Comparison of ENCODE assay signal across 12 cellular contexts in the genomic region with DNA sequence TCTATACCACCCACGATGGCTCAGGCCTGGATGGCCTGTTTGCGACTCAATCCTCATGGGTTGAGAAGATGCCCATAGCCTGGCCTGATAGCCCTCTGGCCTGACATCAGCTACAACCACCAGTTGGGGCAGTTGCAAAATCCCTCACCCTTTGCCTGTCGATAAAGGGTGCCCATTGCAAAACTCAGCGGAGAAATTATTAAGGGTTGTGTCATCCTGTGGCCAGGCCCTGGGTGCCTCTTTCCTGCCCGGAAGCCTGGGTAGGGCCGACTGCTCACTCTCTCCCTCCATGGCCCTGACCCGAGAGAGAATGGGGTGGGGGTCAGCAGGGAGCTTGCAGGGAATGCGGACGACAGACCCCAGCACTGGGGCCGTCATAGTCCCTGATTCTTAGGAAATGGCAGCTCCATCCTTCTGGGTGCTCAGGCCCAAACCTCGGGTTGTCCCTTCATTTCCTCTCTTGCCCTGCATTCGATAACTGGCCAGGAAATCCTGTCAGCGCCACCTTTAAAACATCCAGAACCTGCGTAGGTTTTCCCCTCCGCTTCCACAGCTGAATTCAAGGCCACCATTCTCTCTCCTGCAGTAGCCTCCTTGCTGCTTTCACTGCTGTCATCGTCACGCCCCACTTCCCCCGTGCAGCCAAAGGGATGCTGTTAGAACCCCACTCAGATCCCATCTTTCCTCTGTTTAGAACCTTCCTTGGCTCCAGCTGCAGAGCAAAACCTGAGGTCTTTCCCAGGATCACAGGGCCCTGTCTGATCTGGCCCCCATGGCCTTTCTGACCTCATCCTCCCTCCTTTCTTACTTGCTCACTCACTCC. TPM values are rescaled to one million over a fixed set of nuclear protein-coding genes. Genes with fewer than 3 reads are reported as not detected.
A peak's percentile ranks its signal among the peaks of the same experiment; 100 is the strongest.
DNase-seq lines count a peak whose midpoint lies in the region; ATAC-seq and TF ChIP-seq lines count a peak whose summit lies in the region.
"Had no signal": no experiment of that assay in that cellular context is flagged by ENCODE, and none has a peak within 500 bp of the region (broad histone marks: within the 10 kb centered on the region; RNA-seq: fewer than 3 reads in every experiment).

No MANE protein-coding gene starts in this region.

- no peaks in the 10 kb centered on the region for H3K36me3 Mint-ChIP-seq in dendritic cell treated with granulocyte-macrophage colony-stimulating factor and Interleukin-4, amounts not matched to agents 40 ng/mL and 50 ng/mL, for 4 days (ENCODE audit: low read depth)
- H3K36me3 Mint-ChIP-seq in CD8-positive, alpha-beta T cell, result no peaks in the 10 kb centered on the region
- H3K36me3 Mint-ChIP-seq in activated T-helper 17 cell treated with anti-CD3 and anti-CD28 coated beads, Interleukin-2, amount 50 U/mL, for 72 hours (ENCODE audit: low read depth), result no peaks in the 10 kb centered on the region
- H3K36me3 Mint-ChIP-seq: activated naive CD4-positive, alpha-beta T cell treated with anti-CD3 and anti-CD28 coated beads, Interleukin-2, amount 50 U/mL, for 24 hours had no signal

- no peaks in the 10 kb centered on the region for H3K4me1 ChIP-seq in mucosa of descending colon (ENCODE audit: low read depth)
- H3K4me1 ChIP-seq in CD8-positive, alpha-beta T cell (ENCODE audit: insufficient read depth, low read length), result no peaks in the 10 kb centered on the region

- TF ChIP-seq CTCF in AG09309 (IDR thresholded peaks at IDR 0.05; ENCODE audit: control insufficient read depth, insufficient read depth, low read depth, low read length, missing control alignments) (no peak), mucosa of descending colon (IDR thresholded peaks at IDR 0.05) (no peak)
- no peak for TF ChIP-seq CTCF in CD8-positive, alpha-beta T cell (IDR thresholded peaks at IDR 0.05)

- DNase-seq in AG09309 (ENCODE audit: low read depth) (peak; percentile 55), MV-4-11 (lab: John Stamatoyannopoulos, UW) (peak; percentile 92), mucosa of descending colon (no peak), NCI-H2081 treated with DMSO at 0.1 percent for 48 hours (lab: John Stamatoyannopoulos, UW) (no peak)
- DNase-seq in CD8-positive, alpha-beta T cell, result no peak
- DNase-seq: NCI-H446; stimulated activated CD4-positive, alpha-beta T cell treated with anti-CD3 and anti-CD28 coated beads, Interleukin-4, amount 100 ng/mL, for 24 hours had no signal

- no peaks in the 10 kb centered on the region for H3K27me3 ChIP-seq in CD8-positive, alpha-beta T cell (ENCODE audit: insufficient read depth, low read length)

- no peak overlapping the region for H3K4me3 Mint-ChIP-seq in dendritic cell treated with granulocyte-macrophage colony-stimulating factor and Interleukin-4, amounts not matched to agents 40 ng/mL and 50 ng/mL, for 4 days
- no peak overlapping the region for H3K4me3 Mint-ChIP-seq in CD8-positive, alpha-beta T cell
- no peak overlapping the region for H3K4me3 Mint-ChIP-seq in activated T-helper 17 cell treated with anti-CD3 and anti-CD28 coated beads, Interleukin-2, amount 50 U/mL, for 72 hours
- H3K4me3 Mint-ChIP-seq: activated naive CD4-positive, alpha-beta T cell treated with anti-CD3 and anti-CD28 coated beads, Interleukin-2, amount 50 U/mL, for 24 hours; B cell had no signal

- POLR2A ChIA-PET in CD8-positive, alpha-beta T cell (lab: Charles Lee), result no interaction called here

- peaks cover 17% of the 10 kb centered on the region for H3K9me3 Mint-ChIP-seq in dendritic cell treated with granulocyte-macrophage colony-stimulating factor and Interleukin-4, amounts not matched to agents 40 ng/mL and 50 ng/mL, for 4 days
- no peaks in the 10 kb centered on the region for H3K9me3 Mint-ChIP-seq in CD8-positive, alpha-beta T cell
- H3K9me3 Mint-ChIP-seq in activated T-helper 17 cell treated with anti-CD3 and anti-CD28 coated beads, Interleukin-2, amount 50 U/mL, for 72 hours, result no peaks in the 10 kb centered on the region
- H3K9me3 Mint-ChIP-seq: activated naive CD4-positive, alpha-beta T cell treated with anti-CD3 and anti-CD28 coated beads, Interleukin-2, amount 50 U/mL, for 24 hours had no signal

- CTCF ChIA-PET in CD8-positive, alpha-beta T cell (lab: Charles Lee), result no interaction called here

- no peaks in the 10 kb centered on the region for H3K9me3 ChIP-seq in mucosa of descending colon
- H3K9me3 ChIP-seq in CD8-positive, alpha-beta T cell (ENCODE audit: low read length), result no peaks in the 10 kb centered on the region

- H3K4me3 ChIP-seq in AG09309 (ENCODE audit: control insufficient read depth, low read depth, low read length) (no peak overlapping the region), mucosa of descending colon (no peak overlapping the region)
- no peak overlapping the region for H3K4me3 ChIP-seq in CD8-positive, alpha-beta T cell (ENCODE audit: low read depth, low read length)

- peaks cover 1% of the 10 kb centered on the region for H3K27me3 Mint-ChIP-seq in dendritic cell treated with granulocyte-macrophage colony-stimulating factor and Interleukin-4, amounts not matched to agents 40 ng/mL and 50 ng/mL, for 4 days
- no peaks in the 10 kb centered on the region for H3K27me3 Mint-ChIP-seq in CD8-positive, alpha-beta T cell (ENCODE audit: low read depth)
- H3K27me3 Mint-ChIP-seq in activated T-helper 17 cell treated with anti-CD3 and anti-CD28 coated beads, Interleukin-2, amount 50 U/mL, for 72 hours, result peaks cover 3% of the 10 kb centered on the region
- H3K27me3 Mint-ChIP-seq: activated naive CD4-positive, alpha-beta T cell treated with anti-CD3 and anti-CD28 coated beads, Interleukin-2, amount 50 U/mL, for 24 hours had no signal

- ATAC-seq in mucosa of descending colon (peak; percentile 27), HG02981 (IDR thresholded peaks at IDR 0.05; ENCODE audit: unreplicated experiment) (no peak)
- ATAC-seq in CD8-positive, alpha-beta T cell, result no peak
- no peak for ATAC-seq in activated T-helper 17 cell treated with anti-CD3 and anti-CD28 coated beads, Interleukin-2, amount 50 U/mL, for 72 hours (replicated peaks)

- H3K36me3 ChIP-seq in mucosa of descending colon (ENCODE audit: low read depth), result no peaks in the 10 kb centered on the region
- no peaks in the 10 kb centered on the region for H3K36me3 ChIP-seq in CD8-positive, alpha-beta T cell (ENCODE audit: insufficient read depth, low read length)

- H3K27ac Mint-ChIP-seq in dendritic cell treated with granulocyte-macrophage colony-stimulating factor and Interleukin-4, amounts not matched to agents 40 ng/mL and 50 ng/mL, for 4 days, result peak overlapping the region; percentile 14
- H3K27ac Mint-ChIP-seq in CD8-positive, alpha-beta T cell, result no peak overlapping the region
- H3K27ac Mint-ChIP-seq in activated T-helper 17 cell treated with anti-CD3 and anti-CD28 coated beads, Interleukin-2, amount 50 U/mL, for 72 hours, result no peak overlapping the region
- H3K27ac Mint-ChIP-seq: activated naive CD4-positive, alpha-beta T cell treated with anti-CD3 and anti-CD28 coated beads, Interleukin-2, amount 50 U/mL, for 24 hours; B cell had no signal

- H3K4me1 Mint-ChIP-seq in dendritic cell treated with granulocyte-macrophage colony-stimulating factor and Interleukin-4, amounts not matched to agents 40 ng/mL and 50 ng/mL, for 4 days (ENCODE audit: low read depth), result peaks cover 89% of the 10 kb centered on the region
- no peaks in the 10 kb centered on the region for H3K4me1 Mint-ChIP-seq in CD8-positive, alpha-beta T cell (ENCODE audit: low read depth)
- H3K4me1 Mint-ChIP-seq in activated T-helper 17 cell treated with anti-CD3 and anti-CD28 coated beads, Interleukin-2, amount 50 U/mL, for 72 hours, result peaks cover 2% of the 10 kb centered on the region
- H3K4me1 Mint-ChIP-seq: activated naive CD4-positive, alpha-beta T cell treated with anti-CD3 and anti-CD28 coated beads, Interleukin-2, amount 50 U/mL, for 24 hours; B cell had no signal

- intact Hi-C loops in dendritic cell treated with granulocyte-macrophage colony-stimulating factor and Interleukin-4, amounts not matched to agents 40 ng/mL and 50 ng/mL, for 4 days (cut with micrococcal nuclease), result no loop called here
- intact Hi-C loops in mucosa of descending colon (cut with DNase I, micrococcal nuclease), result no loop called here
- intact Hi-C loops in CD8-positive, alpha-beta T cell (cut with DNase I, micrococcal nuclease), result no loop called here

- no peak overlapping the region for H3K27ac ChIP-seq in CD8-positive, alpha-beta T cell (ENCODE audit: low read depth, low read length)

RNA-seq across cellular contexts. Expression of a gene that starts 31.1 kb away (rescaled TPM):
- total RNA-seq in mucosa of descending colon, result 10 to 100 TPM; 20.2 to 86.7 (median 41.3) TPM
- 10 to 100 TPM; 37.2 to 37.6 TPM for total RNA-seq in CD8-positive, alpha-beta T cell
- total RNA-seq in activated T-helper 17 cell treated with anti-CD3 and anti-CD28 coated beads, Interleukin-2, amount 50 U/mL, for 72 hours, result 10 to 100 TPM; 11.6 to 19.0 TPM

Comparison
In these comparisons a context has a peak if more than half of its experiments do, and no peak if none do; other contexts are left out.
1. DNase-seq: peak in AG09309 (single experiment) and MV-4-11 (single experiment); none in mucosa of descending colon (0 of 3), CD8-positive, alpha-beta T cell (0 of 7) and NCI-H2081 treated with DMSO at 0.1 percent for 48 hours (single experiment).